In the genomic region with DNA sequence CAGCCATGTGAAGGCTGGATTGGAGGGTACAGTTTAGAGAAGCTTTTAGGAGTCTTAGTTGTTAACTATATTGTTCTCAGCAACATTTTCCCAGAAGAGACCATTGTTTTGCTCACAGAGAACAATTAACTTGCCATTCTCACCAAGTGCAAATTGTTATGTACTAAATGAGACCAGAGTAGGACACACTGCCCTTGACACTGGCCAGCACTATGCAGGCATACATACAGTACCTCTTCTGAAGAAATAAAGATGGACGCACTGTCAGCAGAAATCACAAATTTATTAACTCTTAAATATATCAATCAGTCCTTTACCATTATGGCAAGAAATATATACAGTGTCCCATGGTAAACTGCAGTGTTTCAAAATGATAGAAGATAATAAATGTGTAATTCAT, we compare ENCODE assay signal across 22 cellular contexts.
DNase-seq lines count a peak whose midpoint lies in the region; ATAC-seq and TF ChIP-seq lines count a peak whose summit lies in the region.
"Had no signal": no experiment of that assay in that cellular context is flagged by ENCODE, and none has a peak within 500 bp of the region (broad histone marks: within the 10 kb centered on the region; RNA-seq: fewer than 3 reads in every experiment).

No MANE protein-coding gene starts in this region.

- POLR2A ChIA-PET in WTC11 (lab: Charles Lee): interaction anchor here (0.6 kb wide), 1 partner anchor 99 kb away, joined by 4 read pairs; no protein-coding TSS in a partner anchor
- POLR2A ChIA-PET in Caco-2 (lab: Charles Lee): no interaction called here

- peaks cover 0 to 32% (median 8%) of the 10 kb centered on the region in 9 donors for H3K36me3 ChIP-seq in heart right ventricle
- H3K36me3 ChIP-seq in Caco-2 (ENCODE audit: control insufficient read depth, insufficient read depth, low read length): no peaks in the 10 kb centered on the region

- no peak for TF ChIP-seq CTCF in heart right ventricle (IDR thresholded peaks at IDR 0.05)
- no peak for TF ChIP-seq CTCF in WTC11 (IDR thresholded peaks at IDR 0.05)
- no peak for TF ChIP-seq CTCF in Caco-2 (IDR thresholded peaks at IDR 0.05; ENCODE audit: insufficient read depth in 1 of 2, low read depth in 1 of 2, low read length in 1 of 2, severe bottlenecking in 1 of 2, unreplicated experiment in 1 of 2)

- peaks cover 0 to 2% (median 0%) of the 10 kb centered on the region in 11 donors for H3K9me3 ChIP-seq in heart right ventricle
- no peaks in the 10 kb centered on the region for H3K9me3 ChIP-seq in Caco-2

- intact Hi-C loops in heart right ventricle (cut with DNase I): no loop called here
- intact Hi-C loops in Right ventricle myocardium inferior (cut with DNase I): loop anchor here (10.0 kb wide), 1 partner anchor 53 kb away; no protein-coding TSS in a partner anchor
- intact Hi-C loops in left ventricle myocardium superior (cut with micrococcal nuclease): no loop called here
- intact Hi-C loops in Caco-2 (cut with micrococcal nuclease; ENCODE audit: unreplicated experiment): no loop called here

- H3K27ac ChIP-seq in heart right ventricle: peak overlapping the region in 6 of 10 donors; percentile 27 to 68 (median 58)

- peaks cover 9 to 64% (median 43%) of the 10 kb centered on the region in 9 donors for H3K4me1 ChIP-seq in heart right ventricle
- H3K4me1 ChIP-seq in Caco-2: 0 out of 2 replicates have a peak, but pooled peaks cover 11% of the 10 kb centered on the region

- H3K4me3 ChIP-seq in heart right ventricle: no peak overlapping the region
- H3K4me3 ChIP-seq in Caco-2 (ENCODE audit: low read depth, low read length): no peak overlapping the region
- H3K4me3 ChIP-seq: GM12878 had no signal

- H3K4me1 Mint-ChIP-seq in WTC11 (peaks cover 58% of the 10 kb centered on the region), Caco-2 (ENCODE audit: low read depth, unreplicated experiment) (peaks cover 7% of the 10 kb centered on the region)
- peaks cover 5% of the 10 kb centered on the region for H3K4me1 Mint-ChIP-seq in stimulated activated effector memory CD8-positive, alpha-beta T cell treated with anti-CD3 and anti-CD28 coated beads, Interleukin-12 subunit alpha, Interleukin-12 subunit beta, amount 100 ng/mL, for 72 hours

- CTCF ChIA-PET in WTC11 (lab: Charles Lee) (no interaction called here), Caco-2 (lab: Charles Lee) (no interaction called here)

- peak in 3 of 8 donors; percentile 13 to 60 (median 30) for ATAC-seq in heart right ventricle
- no peak for ATAC-seq in Right ventricle myocardium inferior
- no peak for ATAC-seq in WTC11
- peak; percentile 47 for ATAC-seq in left ventricle myocardium superior
- ATAC-seq in stimulated activated effector memory CD8-positive, alpha-beta T cell treated with anti-CD3 and anti-CD28 coated beads, Interleukin-12 subunit alpha, Interleukin-12 subunit beta, amount 100 ng/mL, for 72 hours: no peak
- ATAC-seq: GM12878, HCT116 had no signal

- H3K27me3 ChIP-seq in heart right ventricle (no peaks in the 10 kb centered on the region), Caco-2 (replicated peaks; ENCODE audit: control insufficient read depth, insufficient read depth, low read length) (no peaks in the 10 kb centered on the region)

- no peaks in the 10 kb centered on the region for H3K9me3 Mint-ChIP-seq in WTC11
- H3K9me3 Mint-ChIP-seq in stimulated activated effector memory CD8-positive, alpha-beta T cell treated with anti-CD3 and anti-CD28 coated beads, Interleukin-12 subunit alpha, Interleukin-12 subunit beta, amount 100 ng/mL, for 72 hours: no peaks in the 10 kb centered on the region
- H3K9me3 Mint-ChIP-seq in Caco-2 (ENCODE audit: unreplicated experiment): no peaks in the 10 kb centered on the region
- H3K9me3 Mint-ChIP-seq: CD4-positive, alpha-beta T cell had no signal

- no peaks in the 10 kb centered on the region for H3K36me3 Mint-ChIP-seq in WTC11
- H3K36me3 Mint-ChIP-seq in stimulated activated effector memory CD8-positive, alpha-beta T cell treated with anti-CD3 and anti-CD28 coated beads, Interleukin-12 subunit alpha, Interleukin-12 subunit beta, amount 100 ng/mL, for 72 hours: peaks cover 50% of the 10 kb centered on the region
- H3K36me3 Mint-ChIP-seq in Caco-2 (ENCODE audit: insufficient read depth, unreplicated experiment): peaks cover 11% of the 10 kb centered on the region

- BruUV-seq in Caco-2 (replicated peaks; lab: Mats Ljungman, UMichigan): no TSS peak

- H3K27me3 Mint-ChIP-seq in WTC11 (ENCODE audit: low read depth) (no peaks in the 10 kb centered on the region; the same call in 1 of the 2 replicates), Caco-2 (ENCODE audit: insufficient read depth, unreplicated experiment) (no peaks in the 10 kb centered on the region)
- H3K27me3 Mint-ChIP-seq: CD4-positive, alpha-beta T cell had no signal

- WGBS in heart right ventricle, 2 donors: 80 to 86% methylated on average over 1 of the region's 1 CpG

- DNase-seq in heart right ventricle (no peak), Right ventricle myocardium inferior (ENCODE audit: missing footprints) (no peak), WTC11 (ENCODE audit: low spot score) (no peak), left ventricle myocardium superior (no peak), Caco-2 (no peak), NCI-H1694 (lab: John Stamatoyannopoulos, UW) (no peak), NCI-H2171 (lab: John Stamatoyannopoulos, UW) (no peak)
- DNase-seq in stimulated activated effector memory CD8-positive, alpha-beta T cell treated with anti-CD3 and anti-CD28 coated beads, Interleukin-12 subunit alpha, Interleukin-12 subunit beta, amount 100 ng/mL, for 72 hours (ENCODE audit: low spot score in 2 of 2): no peak
- DNase-seq: CD4-positive, alpha-beta T cell; DMS153; GF-D8; KBM-7; NCI-H1105 treated with DMSO at 0.1 percent for 48 hours; NCI-H187; NCI-H2107; NCI-H226; NCI-H524; NCI-H82; OCI-M1; SHP77 treated with DMSO at 0.1 percent for 48 hours had no signal

- H3K27ac Mint-ChIP-seq in WTC11 (0 out of 2 replicates have a peak overlapping the region, but pooled peaks have one; percentile 8), Caco-2 (ENCODE audit: unreplicated experiment) (no peak overlapping the region)
- H3K27ac Mint-ChIP-seq in stimulated activated effector memory CD8-positive, alpha-beta T cell treated with anti-CD3 and anti-CD28 coated beads, Interleukin-12 subunit alpha, Interleukin-12 subunit beta, amount 100 ng/mL, for 72 hours: peak overlapping the region; percentile 2
- H3K27ac Mint-ChIP-seq: CD4-positive, alpha-beta T cell had no signal

- H3K4me3 Mint-ChIP-seq in WTC11: no peak overlapping the region
- no peak overlapping the region for H3K4me3 Mint-ChIP-seq in stimulated activated effector memory CD8-positive, alpha-beta T cell treated with anti-CD3 and anti-CD28 coated beads, Interleukin-12 subunit alpha, Interleukin-12 subunit beta, amount 100 ng/mL, for 72 hours
- no peak overlapping the region for H3K4me3 Mint-ChIP-seq in Caco-2 (ENCODE audit: unreplicated experiment)
- H3K4me3 Mint-ChIP-seq: CD4-positive, alpha-beta T cell had no signal

TF ChIP-seq in WTC11, 78 proteins besides CTCF, POLR2A, EP300 and RAD21:
- TF ChIP-seq ZNF317 (CRISPR knock-in tag; IDR thresholded peaks at IDR 0.05; ENCODE audit: borderline replicate concordance, low read depth) (no peak), OVOL2 (CRISPR knock-in tag; IDR thresholded peaks at IDR 0.05; ENCODE audit: borderline replicate concordance) (no peak)
